In the genomic region with DNA sequence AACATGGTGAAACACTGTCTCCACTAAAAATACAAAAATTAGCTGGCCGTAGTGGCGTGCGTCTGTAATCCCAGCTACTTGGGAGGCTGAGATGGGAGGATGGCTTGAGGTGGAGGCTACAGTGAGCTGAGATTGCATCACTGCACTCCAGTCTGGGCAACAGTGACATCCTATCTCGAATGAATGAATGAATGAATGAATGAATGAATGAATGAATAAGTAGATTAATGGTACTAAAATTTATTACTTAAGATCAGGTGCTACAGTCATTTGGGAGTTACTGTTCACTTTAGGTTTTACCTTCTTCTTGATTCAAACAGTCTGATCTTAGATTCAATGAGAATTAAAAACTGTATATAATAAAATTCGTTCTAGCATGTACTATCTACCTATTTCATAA, we compare ENCODE assay signal across 22 cellular contexts.
"Had no signal": no experiment of that assay in that cellular context is flagged by ENCODE, and none has a peak within 500 bp of the region (broad histone marks: within the 10 kb centered on the region; RNA-seq: fewer than 3 reads in every experiment).

No MANE protein-coding gene starts in this region.

- H3K9me3 Mint-ChIP-seq: immature natural killer cell; memory B cell; nephron progenitor cell; stimulated activated memory B cell treated with anti-CD40 and anti-IgM and Interleukin-4, amounts not matched to agents 10 μg/mL and 1 μg/mL and 100 μg/mL, for 72 hours; stimulated activated naive CD8-positive, alpha-beta T cell treated with anti-CD3 and anti-CD28 coated beads, Interleukin-15, Interleukin-2, amounts not matched to agents 100 ng/mL and 50 ng/mL, for 24 hours had no signal

- H3K4me3 ChIP-seq: colonic mucosa, esophagus squamous epithelium, gastroesophageal sphincter, left ventricle myocardium inferior, lower lobe of right lung, psoas muscle, spleen, tibial nerve had no signal

- H3K4me3 Mint-ChIP-seq: immature natural killer cell; memory B cell; nephron progenitor cell; stimulated activated memory B cell treated with anti-CD40 and anti-IgM and Interleukin-4, amounts not matched to agents 10 μg/mL and 1 μg/mL and 100 μg/mL, for 72 hours; stimulated activated naive CD8-positive, alpha-beta T cell treated with anti-CD3 and anti-CD28 coated beads, Interleukin-15, Interleukin-2, amounts not matched to agents 100 ng/mL and 50 ng/mL, for 24 hours had no signal

- ATAC-seq: gastroesophageal sphincter; left cardiac atrium; sciatic nerve; stimulated activated memory B cell treated with anti-CD40 and anti-IgM and Interleukin-4, amounts not matched to agents 10 μg/mL and 1 μg/mL and 100 μg/mL, for 72 hours had no signal

- H3K9me3 ChIP-seq: colonic mucosa, esophagus squamous epithelium, gastroesophageal sphincter, left ventricle myocardium inferior, lower lobe of right lung, psoas muscle, spleen, tibial nerve had no signal

- FAIRE-seq: keratinocyte had no signal

- H3K4me1 Mint-ChIP-seq: immature natural killer cell; memory B cell; stimulated activated memory B cell treated with anti-CD40 and anti-IgM and Interleukin-4, amounts not matched to agents 10 μg/mL and 1 μg/mL and 100 μg/mL, for 72 hours had no signal

- H3K27ac ChIP-seq: colonic mucosa, esophagus squamous epithelium, gastroesophageal sphincter, left ventricle myocardium inferior, lower lobe of right lung, psoas muscle, spleen, tibial nerve had no signal

- DNase-seq: colonic mucosa; dermis blood vessel endothelial cell; esophagus squamous epithelium; glutamatergic neuron; immature natural killer cell; left cardiac atrium; left ventricle myocardium inferior; lower lobe of right lung; midbrain; nephron progenitor cell; psoas muscle; spleen; stimulated activated CD4-positive, alpha-beta T cell treated with anti-CD3 and anti-CD28 coated beads, Interleukin-15, amount 100 ng/mL, for 24 hours; stimulated activated CD4-positive, alpha-beta T cell treated with anti-CD3 and anti-CD28 coated beads, Interleukin-1b, Interleukin-23, amount 100 ng/mL, for 48 hours; stimulated activated CD4-positive, alpha-beta T cell treated with anti-CD3 and anti-CD28 coated beads, Interleukin-4, amount 100 ng/mL, for 24 hours had no signal

- H3K27me3 ChIP-seq: colonic mucosa, esophagus squamous epithelium, gastroesophageal sphincter, spleen, tibial nerve had no signal

- H3K4me1 ChIP-seq: colonic mucosa, gastroesophageal sphincter, left ventricle myocardium inferior, lower lobe of right lung, psoas muscle, spleen, tibial nerve had no signal

- H3K27ac Mint-ChIP-seq: immature natural killer cell; memory B cell; nephron progenitor cell; stimulated activated naive CD8-positive, alpha-beta T cell treated with anti-CD3 and anti-CD28 coated beads, Interleukin-15, Interleukin-2, amounts not matched to agents 100 ng/mL and 50 ng/mL, for 24 hours had no signal

- H3K27me3 Mint-ChIP-seq: memory B cell; stimulated activated memory B cell treated with anti-CD40 and anti-IgM and Interleukin-4, amounts not matched to agents 10 μg/mL and 1 μg/mL and 100 μg/mL, for 72 hours; stimulated activated naive CD8-positive, alpha-beta T cell treated with anti-CD3 and anti-CD28 coated beads, Interleukin-15, Interleukin-2, amounts not matched to agents 100 ng/mL and 50 ng/mL, for 24 hours had no signal

- H3K36me3 ChIP-seq: colonic mucosa had no signal
